In the genomic region with DNA sequence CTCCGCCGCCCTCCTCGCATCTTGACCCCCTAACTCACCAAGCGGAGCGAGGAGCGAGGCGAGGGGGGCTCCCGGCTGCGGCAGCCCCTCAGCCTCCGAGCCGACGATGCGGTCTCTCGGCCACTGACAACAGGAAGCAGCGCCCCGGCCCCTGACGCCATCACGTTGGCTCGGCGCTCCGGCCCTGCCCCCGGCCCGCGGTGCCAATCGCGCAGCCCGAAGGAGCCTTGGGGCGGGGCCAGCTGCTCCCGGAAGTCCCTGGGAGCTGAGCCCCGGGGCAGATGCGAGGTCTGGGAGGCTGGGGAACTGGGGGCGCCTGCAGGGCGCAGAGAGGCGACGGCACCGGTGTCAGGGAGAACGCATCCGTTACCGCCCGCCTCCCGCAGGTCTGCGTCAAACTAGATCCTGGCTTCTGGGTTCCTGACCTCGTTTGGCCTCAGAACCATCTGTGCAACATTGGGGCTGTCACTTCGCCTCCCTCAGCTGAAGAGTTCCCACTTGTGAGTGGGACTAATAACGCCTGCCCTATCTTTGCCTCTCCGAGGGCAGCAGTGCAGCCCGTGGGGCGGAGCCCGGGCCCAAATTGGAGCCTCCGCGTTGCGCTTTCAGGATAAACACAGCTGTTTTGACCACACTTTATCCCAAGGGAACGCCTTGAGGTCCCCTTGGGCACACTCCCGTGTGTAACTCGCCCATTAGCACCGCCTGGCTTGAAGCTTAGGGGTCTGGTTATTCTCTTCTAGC, we compare ENCODE assay signal across 8 cellular contexts.
DNase-seq lines count a peak whose midpoint lies in the region; ATAC-seq, FAIRE-seq and TF ChIP-seq lines count a peak whose summit lies in the region.
"Not testable (repeated sequence)": the region's sequence is repeated elsewhere in the genome, so short reads cannot be mapped to it uniquely, and the experiment has no call there.

No MANE protein-coding gene starts in this region.

- intact Hi-C loops in PC-3 (cut with micrococcal nuclease): not testable (repeated sequence)

- H3K9me2 ChIP-seq in PC-3 (replicated peaks; ENCODE audit: low read length): not testable (repeated sequence)

- H3K79me2 ChIP-seq in PC-3 (ENCODE audit: low read length): not testable (repeated sequence)

- ATAC-seq in GM21515 (IDR thresholded peaks at IDR 0.05; ENCODE audit: unreplicated experiment) (peak; percentile 95), PC-3 (peak; percentile 93), esophagus mucosa (peak; percentile 89)

- H3K4me2 ChIP-seq in PC-3 (ENCODE audit: low read length): peak overlapping the region; percentile 89

- H3K27me3 Mint-ChIP-seq in activated T-cell treated with anti-CD3 and anti-CD28 coated beads, Interleukin-2, amount 50 U/mL, for 24 hours: not testable (repeated sequence)

- not testable (repeated sequence) for H3K27ac ChIP-seq in HUES48 (ENCODE audit: low read depth, low read length); PC-3 (ENCODE audit: low read length)

- not testable (repeated sequence) for H3K9ac ChIP-seq in HUES48 (ENCODE audit: low read depth, low read length)
- H3K9ac ChIP-seq in PC-3 (ENCODE audit: low read length): peak overlapping the region; percentile 69
- peak overlapping the region; percentile 80 for H3K9ac ChIP-seq in mucosa of stomach (ENCODE audit: low read length)

- not testable (repeated sequence) for H3K9me3 Mint-ChIP-seq in activated T-cell treated with anti-CD3 and anti-CD28 coated beads, Interleukin-2, amount 50 U/mL, for 24 hours

- peak; percentile 54 for DNase-seq in D721Med (ENCODE audit: insufficient read length, low spot score)
- DNase-seq in PC-3: peak; percentile 85
- peak; percentile 90 for DNase-seq in activated T-cell treated with anti-CD3 and anti-CD28 coated beads, Interleukin-2, amount 50 U/mL, for 24 hours
- peak; percentile 54 to 73 for DNase-seq in stimulated activated CD8-positive, alpha-beta memory T cell treated with anti-CD3 and anti-CD28 coated beads, Interleukin-4, amount 100 ng/mL, for 1 hour (ENCODE audit: low read depth in 2 of 2, low spot score in 1 of 2)

- peak overlapping the region; percentile 72 for H3K4me3 ChIP-seq in HUES48 (ENCODE audit: low read depth, low read length)
- peak overlapping the region; percentile 86 for H3K4me3 ChIP-seq in PC-3 (ENCODE audit: low read length)
- H3K4me3 ChIP-seq in mucosa of stomach (ENCODE audit: low read length): peak overlapping the region; percentile 19

- POLR2A ChIA-PET in PC-3 (lab: Charles Lee; ENCODE audit: unreplicated experiment): interaction anchor here (0.6 kb wide), 2 partner anchors 401 to 951 kb away, joined by 16 to 25 read pairs; no protein-coding TSS in a partner anchor

- H3K4me3 Mint-ChIP-seq in activated T-cell treated with anti-CD3 and anti-CD28 coated beads, Interleukin-2, amount 50 U/mL, for 24 hours: peak overlapping the region; percentile 91

- not testable (repeated sequence) for H3K36me3 ChIP-seq in HUES48 (ENCODE audit: control insufficient read depth, insufficient read depth, low read length); PC-3 (ENCODE audit: low read depth, low read length); mucosa of stomach (ENCODE audit: control insufficient read depth, insufficient read depth, low read length)

- H3F3A ChIP-seq in PC-3 (ENCODE audit: low read length, unreplicated experiment): not testable (repeated sequence)

- CTCF ChIA-PET in PC-3 (lab: Charles Lee): not testable (repeated sequence)

- H3K27me3 ChIP-seq in HUES48 (ENCODE audit: control insufficient read depth, insufficient read depth, low read length); PC-3 (ENCODE audit: low read length); mucosa of stomach (ENCODE audit: control insufficient read depth, insufficient read depth, low read length): not testable (repeated sequence)

- H3K4me1 Mint-ChIP-seq in activated T-cell treated with anti-CD3 and anti-CD28 coated beads, Interleukin-2, amount 50 U/mL, for 24 hours (ENCODE audit: low read depth): peaks cover 19% of the 10 kb centered on the region

- not testable (repeated sequence) for FAIRE-seq in D721Med (lab: Jason Lieb, UNC)

- H3K36me3 Mint-ChIP-seq in activated T-cell treated with anti-CD3 and anti-CD28 coated beads, Interleukin-2, amount 50 U/mL, for 24 hours (ENCODE audit: low read depth): not testable (repeated sequence)

- peak overlapping the region; percentile 90 for H2AFZ ChIP-seq in PC-3 (ENCODE audit: low read length)

- TSS peak; percentile 86 for BruUV-seq in PC-3 (replicated peaks; lab: Mats Ljungman, UMichigan)

- H3K9me3 ChIP-seq in HUES48 (ENCODE audit: control insufficient read depth, insufficient read depth, low read length); PC-3 (ENCODE audit: low read length); mucosa of stomach (ENCODE audit: control insufficient read depth, low read length): not testable (repeated sequence)

- peak overlapping the region; percentile 94 for H3K27ac Mint-ChIP-seq in activated T-cell treated with anti-CD3 and anti-CD28 coated beads, Interleukin-2, amount 50 U/mL, for 24 hours

- H3K4me1 ChIP-seq in HUES48 (ENCODE audit: control insufficient read depth, insufficient read depth, low read length); PC-3 (ENCODE audit: insufficient read depth, low read length); mucosa of stomach (ENCODE audit: control insufficient read depth, insufficient read depth, low read length): not testable (repeated sequence)

- not testable (repeated sequence) for H4K20me1 ChIP-seq in PC-3 (ENCODE audit: low read length)

- TF ChIP-seq CTCF in D721Med (IDR thresholded peaks at IDR 0.05; ENCODE audit: insufficient read depth, missing control alignments); PC-3 (conservative IDR thresholded peaks at IDR 0.05; ENCODE audit: low read depth, low read length): not testable (repeated sequence)

Comparison
In these comparisons a context has a peak if more than half of its experiments do, and no peak if none do; other contexts are left out.
1. H3K4me3 ChIP-seq: peak in every context shown above with its lines; median percentile 86 in PC-3; 72 in HUES48; 19 in mucosa of stomach.